ENCODE assay signal across 1 cellular context in the genomic region with DNA sequence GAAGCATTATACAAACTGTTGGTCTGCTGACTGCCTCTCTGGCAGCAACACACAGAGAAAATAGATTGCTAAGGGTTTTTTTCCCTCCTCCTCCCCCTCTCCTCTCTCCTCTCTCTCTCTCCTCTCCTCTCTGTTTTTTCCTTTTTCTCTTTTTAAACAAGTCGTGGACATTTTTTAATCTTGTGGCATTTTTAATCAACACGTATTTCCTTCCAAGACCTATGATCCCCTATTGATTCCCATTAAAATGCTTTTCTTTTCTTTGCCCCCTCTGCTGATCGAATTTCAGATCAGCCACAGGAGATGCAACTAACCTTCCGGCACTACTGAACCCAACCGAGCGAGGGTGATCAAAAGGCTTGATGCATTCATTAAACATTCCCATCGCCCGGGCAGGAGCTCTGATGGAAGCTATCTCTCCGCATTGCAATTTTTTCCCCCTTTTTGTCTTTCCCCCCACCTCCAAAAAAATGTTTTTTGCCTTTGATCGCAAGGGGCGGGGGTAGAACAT.
TF ChIP-seq lines count a peak whose summit lies in the region.

No MANE protein-coding gene starts in this region.

TF ChIP-seq in H1, 55 proteins besides CTCF, POLR2A, EP300 and RAD21 (continued from another document):
- TF ChIP-seq, protein P1, sequence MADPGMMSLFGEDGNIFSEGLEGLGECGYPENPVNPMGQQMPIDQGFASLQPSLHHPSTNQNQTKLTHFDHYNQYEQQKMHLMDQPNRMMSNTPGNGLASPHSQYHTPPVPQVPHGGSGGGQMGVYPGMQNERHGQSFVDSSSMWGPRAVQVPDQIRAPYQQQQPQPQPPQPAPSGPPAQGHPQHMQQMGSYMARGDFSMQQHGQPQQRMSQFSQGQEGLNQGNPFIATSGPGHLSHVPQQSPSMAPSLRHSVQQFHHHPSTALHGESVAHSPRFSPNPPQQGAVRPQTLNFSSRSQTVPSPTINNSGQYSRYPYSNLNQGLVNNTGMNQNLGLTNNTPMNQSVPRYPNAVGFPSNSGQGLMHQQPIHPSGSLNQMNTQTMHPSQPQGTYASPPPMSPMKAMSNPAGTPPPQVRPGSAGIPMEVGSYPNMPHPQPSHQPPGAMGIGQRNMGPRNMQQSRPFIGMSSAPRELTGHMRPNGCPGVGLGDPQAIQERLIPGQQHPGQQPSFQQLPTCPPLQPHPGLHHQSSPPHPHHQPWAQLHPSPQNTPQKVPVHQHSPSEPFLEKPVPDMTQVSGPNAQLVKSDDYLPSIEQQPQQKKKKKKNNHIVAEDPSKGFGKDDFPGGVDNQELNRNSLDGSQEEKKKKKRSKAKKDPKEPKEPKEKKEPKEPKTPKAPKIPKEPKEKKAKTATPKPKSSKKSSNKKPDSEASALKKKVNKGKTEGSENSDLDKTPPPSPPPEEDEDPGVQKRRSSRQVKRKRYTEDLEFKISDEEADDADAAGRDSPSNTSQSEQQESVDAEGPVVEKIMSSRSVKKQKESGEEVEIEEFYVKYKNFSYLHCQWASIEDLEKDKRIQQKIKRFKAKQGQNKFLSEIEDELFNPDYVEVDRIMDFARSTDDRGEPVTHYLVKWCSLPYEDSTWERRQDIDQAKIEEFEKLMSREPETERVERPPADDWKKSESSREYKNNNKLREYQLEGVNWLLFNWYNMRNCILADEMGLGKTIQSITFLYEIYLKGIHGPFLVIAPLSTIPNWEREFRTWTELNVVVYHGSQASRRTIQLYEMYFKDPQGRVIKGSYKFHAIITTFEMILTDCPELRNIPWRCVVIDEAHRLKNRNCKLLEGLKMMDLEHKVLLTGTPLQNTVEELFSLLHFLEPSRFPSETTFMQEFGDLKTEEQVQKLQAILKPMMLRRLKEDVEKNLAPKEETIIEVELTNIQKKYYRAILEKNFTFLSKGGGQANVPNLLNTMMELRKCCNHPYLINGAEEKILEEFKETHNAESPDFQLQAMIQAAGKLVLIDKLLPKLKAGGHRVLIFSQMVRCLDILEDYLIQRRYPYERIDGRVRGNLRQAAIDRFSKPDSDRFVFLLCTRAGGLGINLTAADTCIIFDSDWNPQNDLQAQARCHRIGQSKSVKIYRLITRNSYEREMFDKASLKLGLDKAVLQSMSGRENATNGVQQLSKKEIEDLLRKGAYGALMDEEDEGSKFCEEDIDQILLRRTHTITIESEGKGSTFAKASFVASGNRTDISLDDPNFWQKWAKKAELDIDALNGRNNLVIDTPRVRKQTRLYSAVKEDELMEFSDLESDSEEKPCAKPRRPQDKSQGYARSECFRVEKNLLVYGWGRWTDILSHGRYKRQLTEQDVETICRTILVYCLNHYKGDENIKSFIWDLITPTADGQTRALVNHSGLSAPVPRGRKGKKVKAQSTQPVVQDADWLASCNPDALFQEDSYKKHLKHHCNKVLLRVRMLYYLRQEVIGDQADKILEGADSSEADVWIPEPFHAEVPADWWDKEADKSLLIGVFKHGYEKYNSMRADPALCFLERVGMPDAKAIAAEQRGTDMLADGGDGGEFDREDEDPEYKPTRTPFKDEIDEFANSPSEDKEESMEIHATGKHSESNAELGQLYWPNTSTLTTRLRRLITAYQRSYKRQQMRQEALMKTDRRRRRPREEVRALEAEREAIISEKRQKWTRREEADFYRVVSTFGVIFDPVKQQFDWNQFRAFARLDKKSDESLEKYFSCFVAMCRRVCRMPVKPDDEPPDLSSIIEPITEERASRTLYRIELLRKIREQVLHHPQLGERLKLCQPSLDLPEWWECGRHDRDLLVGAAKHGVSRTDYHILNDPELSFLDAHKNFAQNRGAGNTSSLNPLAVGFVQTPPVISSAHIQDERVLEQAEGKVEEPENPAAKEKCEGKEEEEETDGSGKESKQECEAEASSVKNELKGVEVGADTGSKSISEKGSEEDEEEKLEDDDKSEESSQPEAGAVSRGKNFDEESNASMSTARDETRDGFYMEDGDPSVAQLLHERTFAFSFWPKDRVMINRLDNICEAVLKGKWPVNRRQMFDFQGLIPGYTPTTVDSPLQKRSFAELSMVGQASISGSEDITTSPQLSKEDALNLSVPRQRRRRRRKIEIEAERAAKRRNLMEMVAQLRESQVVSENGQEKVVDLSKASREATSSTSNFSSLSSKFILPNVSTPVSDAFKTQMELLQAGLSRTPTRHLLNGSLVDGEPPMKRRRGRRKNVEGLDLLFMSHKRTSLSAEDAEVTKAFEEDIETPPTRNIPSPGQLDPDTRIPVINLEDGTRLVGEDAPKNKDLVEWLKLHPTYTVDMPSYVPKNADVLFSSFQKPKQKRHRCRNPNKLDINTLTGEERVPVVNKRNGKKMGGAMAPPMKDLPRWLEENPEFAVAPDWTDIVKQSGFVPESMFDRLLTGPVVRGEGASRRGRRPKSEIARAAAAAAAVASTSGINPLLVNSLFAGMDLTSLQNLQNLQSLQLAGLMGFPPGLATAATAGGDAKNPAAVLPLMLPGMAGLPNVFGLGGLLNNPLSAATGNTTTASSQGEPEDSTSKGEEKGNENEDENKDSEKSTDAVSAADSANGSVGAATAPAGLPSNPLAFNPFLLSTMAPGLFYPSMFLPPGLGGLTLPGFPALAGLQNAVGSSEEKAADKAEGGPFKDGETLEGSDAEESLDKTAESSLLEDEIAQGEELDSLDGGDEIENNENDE (IDR thresholded peaks at IDR 0.05; ENCODE audit: insufficient replicate concordance, low read length): no peak
